7 cellular contexts compared by ENCODE assay signal in genomic region chr10:17200035-17200884, GRCh38. TPM values are rescaled to one million over a fixed set of nuclear protein-coding genes. Genes with fewer than 3 reads are reported as not detected.
DNase-seq lines count a peak whose midpoint lies in the region; ATAC-seq, FAIRE-seq and TF ChIP-seq lines count a peak whose summit lies in the region.

No MANE protein-coding gene starts in this region.

- H2AFZ ChIP-seq in HCT116 (ENCODE audit: low read depth, low read length, poor library complexity, severe bottlenecking) (no peak overlapping the region), H1 (ENCODE audit: low read length) (no peak overlapping the region), neuronal stem cell (ENCODE audit: low read length) (no peak overlapping the region)

- DNase-seq in HCT116 (ENCODE audit: low read depth, low spot score) = no peak
- DNase-seq in Peyer's patch = no peak
- no peak for DNase-seq in H1 (ENCODE audit: low read depth in 1 of 2, low spot score in 2 of 2)
- no peak for DNase-seq in neuronal stem cell (ENCODE audit: low spot score)
- no peak for DNase-seq in UCSD-AML1 (lab: John Stamatoyannopoulos, UW; ENCODE audit: unreplicated experiment)
- no peak for DNase-seq in activated CD4-positive, alpha-beta T cell treated with anti-CD3 and anti-CD28 coated beads, Interleukin-2, amount 50 U/mL, for 1 hour

- H4K5ac ChIP-seq in H1 (ENCODE audit: insufficient read length, low read depth, low read length) = peak overlapping the region; percentile 87

- H3K14ac ChIP-seq in H1 (ENCODE audit: insufficient read length) (no peak overlapping the region), neuronal stem cell (ENCODE audit: low read length) (no peak overlapping the region)

- FAIRE-seq in H1 (lab: Jason Lieb, UNC) = no peak

- intact Hi-C loops in HCT116 (cut with micrococcal nuclease) = no loop called here

- CTCF ChIA-PET in HCT116 (lab: Charles Lee) (interaction anchor here (1.5 kb wide), 1 partner anchor 30 kb away, joined by 12 read pairs; no protein-coding TSS in a partner anchor), H1 (lab: Charles Lee; ENCODE audit: partially characterized antibody) (interaction anchor here (0.9 to 2.6 kb wide), 2 partner anchors 13 to 30 kb away, joined by 3 to 17 read pairs; no protein-coding TSS in a partner anchor)

- H3K4me2 ChIP-seq in HCT116 (ENCODE audit: low read length) (peak overlapping the region; percentile 84), H1 (ENCODE audit: insufficient read depth in 1 of 2, low read depth in 2 of 2, low read length in 2 of 2) (peak overlapping the region; percentile 77 to 86), neuronal stem cell (ENCODE audit: insufficient read depth, low read length, poor library complexity, severe bottlenecking) (peak overlapping the region; percentile 88)

- H2BK15ac ChIP-seq in H1 (ENCODE audit: low read length) = no peak overlapping the region
- no peak overlapping the region for H2BK15ac ChIP-seq in neuronal stem cell (ENCODE audit: low read length)

- H2BK120ac ChIP-seq in H1 (replicated peaks; ENCODE audit: low read depth, low read length) = no peak overlapping the region
- H2BK120ac ChIP-seq in neuronal stem cell (ENCODE audit: low read depth, low read length) = no peak overlapping the region

- H4K91ac ChIP-seq in H1 (replicated peaks; ENCODE audit: insufficient read length, low read length) (no peak overlapping the region), neuronal stem cell (ENCODE audit: low read depth, low read length, poor library complexity) (no peak overlapping the region)

- RAD21 ChIA-PET in HCT116 (lab: Charles Lee; ENCODE audit: low non-redundant PET in 1 of 2, low total read pairs in 2 of 2, uncharacterized antibody in 2 of 2, unreplicated experiment in 2 of 2) = no interaction called here

- H3K9me3 ChIP-seq in HCT116 (ENCODE audit: control insufficient read depth in 1 of 2, insufficient read depth in 1 of 2, low read depth in 1 of 2, low read length in 2 of 2) (no peaks in the 10 kb centered on the region), Peyer's patch (no peaks in the 10 kb centered on the region), H1 (ENCODE audit: insufficient read depth in 2 of 2, low read depth in 1 of 2, low read length in 1 of 2) (no peaks in the 10 kb centered on the region), neuronal stem cell (replicated peaks in 1 of 2; ENCODE audit: control insufficient read depth in 2 of 2, insufficient read depth in 1 of 2, low read depth in 1 of 2, low read length in 2 of 2) (peaks cover 0 to 14% of the 10 kb centered on the region in 2 donors)

- POLR2A ChIA-PET in HCT116 (lab: Charles Lee) = interaction anchor here (1.3 to 2.0 kb wide), 3 partner anchors 13 to 308 kb away, joined by 3 to 28 read pairs (median 13); no protein-coding TSS in a partner anchor
- POLR2A ChIA-PET in H1 (lab: Charles Lee; ENCODE audit: partially characterized antibody) = interaction anchor here (0.9 to 5.2 kb wide), 13 partner anchors 9 to 309 kb away, joined by 3 to 46 read pairs (median 4); partner anchors contain the start of gene VIM

- H4K20me1 ChIP-seq in HCT116 (ENCODE audit: insufficient read depth) = no peaks in the 10 kb centered on the region
- no peaks in the 10 kb centered on the region for H4K20me1 ChIP-seq in H1 (replicated peaks in 1 of 2; ENCODE audit: control insufficient read depth in 1 of 2, insufficient read depth in 2 of 2, low read length in 2 of 2)

- TSS peak; percentile 52 for BruUV-seq in HCT116 (replicated peaks; lab: Mats Ljungman, UMichigan)

- H3K56ac ChIP-seq in H1 (replicated peaks; ENCODE audit: insufficient read length, low read depth, low read length) = no peak overlapping the region

- peak overlapping the region; percentile 68 to 85 for H3K4me3 ChIP-seq in HCT116 (replicated peaks in 1 of 2; ENCODE audit: low read depth in 1 of 2, low read length in 2 of 2)
- peak overlapping the region; percentile 67 to 87 (median 82) for H3K4me3 ChIP-seq in Peyer's patch
- H3K4me3 ChIP-seq in H1 (ENCODE audit: extremely low read depth in 1 of 4, insufficient read depth in 2 of 4, low read depth in 3 of 4, low read length in 4 of 4) = peak overlapping the region; percentile 69 to 84 (median 78); a peak in 7 of 8 replicates
- peak overlapping the region in 1 of 2 donors; percentile 56 for H3K4me3 ChIP-seq in neuronal stem cell (ENCODE audit: low read length in 2 of 2)

- H2BK5ac ChIP-seq in H1 (ENCODE audit: low read depth, low read length) (no peak overlapping the region), neuronal stem cell (ENCODE audit: low read length) (no peak overlapping the region)

- no peak for TF ChIP-seq POLR2A in HCT116 (IDR thresholded peaks at IDR 0.05; ENCODE audit: borderline replicate concordance, extremely low read depth, insufficient read depth, insufficient read length)
- no peak for TF ChIP-seq POLR2A in Peyer's patch (IDR thresholded peaks at IDR 0.05)
- no peak for TF ChIP-seq POLR2A in H1 (IDR thresholded peaks at IDR 0.05; ENCODE audit: control extremely low read depth in 1 of 2, low read depth in 2 of 2, low read length in 2 of 2)

- H3K27ac ChIP-seq in HCT116 (ENCODE audit: low read depth, low read length) (peak overlapping the region; percentile 74; the same call in 1 of the 2 replicates), Peyer's patch (peak overlapping the region; percentile 84 to 94 (median 89)), H1 (ENCODE audit: low read depth, low read length) (no peak overlapping the region), neuronal stem cell (replicated peaks; ENCODE audit: low read length) (peak overlapping the region; percentile 34)

- peaks cover 7% of the 10 kb centered on the region; the same call in 1 of the 2 replicates for H3K23me2 ChIP-seq in H1 (ENCODE audit: low read depth, low read length)

- no peak for TF ChIP-seq EP300 in H1 (IDR thresholded peaks at IDR 0.05; ENCODE audit: borderline replicate concordance in 1 of 2, low read depth in 2 of 2, low read length in 2 of 2)

- H2BK12ac ChIP-seq in H1 (ENCODE audit: low read depth, low read length) (no peak overlapping the region), neuronal stem cell (ENCODE audit: low read length) (no peak overlapping the region)

- H2BK20ac ChIP-seq in H1 (ENCODE audit: low read length) = no peak overlapping the region

- H4K8ac ChIP-seq in H1 (ENCODE audit: extremely low read depth, insufficient read depth, low read length) (no peak overlapping the region), neuronal stem cell (ENCODE audit: low read depth, low read length) (no peak overlapping the region)

- no peak overlapping the region for H3K23ac ChIP-seq in H1 (ENCODE audit: insufficient read length)
- H3K23ac ChIP-seq in neuronal stem cell (ENCODE audit: low read depth, low read length, poor library complexity) = no peak overlapping the region

- H3K4me1 ChIP-seq in HCT116 (ENCODE audit: control insufficient read depth in 1 of 2, insufficient read depth in 2 of 2, low read length in 2 of 2) (peaks cover 5 to 14% of the 10 kb centered on the region in 2 experiments), Peyer's patch (peaks cover 0 to 9% (median 0%) of the 10 kb centered on the region in 4 donors), H1 (replicated peaks in 1 of 4; ENCODE audit: control insufficient read depth in 3 of 4, insufficient read depth in 4 of 4, low read length in 3 of 4) (peaks cover 0 to 16% (median 10%) of the 10 kb centered on the region in 4 experiments; a peak in 4 of 7 replicates), neuronal stem cell (ENCODE audit: control insufficient read depth in 2 of 2, insufficient read depth in 1 of 2, low read depth in 1 of 2, low read length in 2 of 2) (peaks cover 5 to 15% of the 10 kb centered on the region in 2 donors)

- no peak overlapping the region for H2AK5ac ChIP-seq in H1 (ENCODE audit: low read depth, low read length)
- no peak overlapping the region for H2AK5ac ChIP-seq in neuronal stem cell (ENCODE audit: low read depth, low read length)

- H3K27me3 ChIP-seq in HCT116 (ENCODE audit: insufficient read depth, low read length) (no peaks in the 10 kb centered on the region), Peyer's patch (no peaks in the 10 kb centered on the region), H1 (replicated peaks in 1 of 4; ENCODE audit: control insufficient read depth in 3 of 4, extremely low read depth in 1 of 4, insufficient read depth in 3 of 4, low read length in 3 of 4) (no peaks in the 10 kb centered on the region), neuronal stem cell (ENCODE audit: control insufficient read depth in 3 of 3, insufficient read depth in 3 of 3, low read depth in 1 of 3, low read length in 3 of 3) (no peaks in the 10 kb centered on the region)

- peak overlapping the region; percentile 76 for H3K9ac ChIP-seq in HCT116 (ENCODE audit: low read length)
- H3K9ac ChIP-seq in H1 (replicated peaks in 1 of 4; ENCODE audit: extremely low read depth in 1 of 4, low read depth in 3 of 4, low read length in 3 of 4) = peak overlapping the region in 1 of 4 experiments; percentile 88; a peak in 3 of 7 replicates
- no peak overlapping the region for H3K9ac ChIP-seq in neuronal stem cell (ENCODE audit: low read depth, low read length, poor library complexity)

- H3K36me3 ChIP-seq in HCT116 (ENCODE audit: control insufficient read depth in 1 of 2, insufficient read depth in 2 of 2, low read length in 2 of 2) = no peaks in the 10 kb centered on the region
- no peaks in the 10 kb centered on the region for H3K36me3 ChIP-seq in Peyer's patch
- H3K36me3 ChIP-seq in H1 (ENCODE audit: control insufficient read depth in 2 of 4, insufficient read depth in 4 of 4, low read length in 3 of 4) = no peaks in the 10 kb centered on the region
- peaks cover 0 to 2% of the 10 kb centered on the region in 2 donors for H3K36me3 ChIP-seq in neuronal stem cell (replicated peaks in 1 of 2; ENCODE audit: control insufficient read depth in 2 of 2, insufficient read depth in 2 of 2, low read length in 2 of 2)

- H3K79me2 ChIP-seq in HCT116 (ENCODE audit: insufficient read depth, low read length) = peaks cover 3% of the 10 kb centered on the region; the same call in 1 of the 2 replicates
- H3K79me2 ChIP-seq in H1 (ENCODE audit: control insufficient read depth in 1 of 2, insufficient read depth in 2 of 2, low read length in 2 of 2) = peaks cover 0 to 43% of the 10 kb centered on the region in 2 experiments; a peak in 3 of 4 replicates

- H3K4ac ChIP-seq in H1 (replicated peaks; ENCODE audit: insufficient read length, low read depth, low read length) (no peak overlapping the region), neuronal stem cell (ENCODE audit: low read length) (no peak overlapping the region)

- H3K18ac ChIP-seq in H1 (ENCODE audit: extremely low read depth, low read length) (peak overlapping the region; percentile 86; the same call in 1 of the 2 replicates), neuronal stem cell (ENCODE audit: low read length) (no peak overlapping the region)

- no peak for TF ChIP-seq CTCF in HCT116 (IDR thresholded peaks at IDR 0.05 in 2 of 3, conservative IDR thresholded peaks at IDR 0.05 in 1 of 3; ENCODE audit: borderline replicate concordance in 1 of 3, insufficient read depth in 1 of 3, low read depth in 2 of 3, low read length in 2 of 3)
- no peak for TF ChIP-seq CTCF in Peyer's patch (IDR thresholded peaks at IDR 0.05)
- TF ChIP-seq CTCF in H1 (IDR thresholded peaks at IDR 0.05; ENCODE audit: control extremely low read depth in 1 of 3, insufficient read depth in 1 of 3, low read depth in 1 of 3, low read length in 3 of 3) = no peak

- TF ChIP-seq RAD21 in HCT116 (IDR thresholded peaks at IDR 0.05; ENCODE audit: low read depth) (no peak), H1 (IDR thresholded peaks at IDR 0.05 in 1 of 2, conservative IDR thresholded peaks at IDR 0.05 in 1 of 2; ENCODE audit: low read depth in 2 of 2, low read length in 2 of 2) (no peak)

- ATAC-seq in HCT116 = no peak
- no peak for ATAC-seq in HG03565 (IDR thresholded peaks at IDR 0.05; ENCODE audit: unreplicated experiment)

- H3K79me1 ChIP-seq in H1 (ENCODE audit: low read depth, low read length) = no peaks in the 10 kb centered on the region
- H3K79me1 ChIP-seq in neuronal stem cell (ENCODE audit: low read depth, low read length) = peaks cover 2% of the 10 kb centered on the region

- WGBS in H1 (ENCODE audit: extremely low coverage in 1 of 2, insufficient coverage in 1 of 2, insufficient read length in 1 of 2, insufficient replicate concordance in 2 of 2, low coverage in 1 of 2, low lambda C conversion rate in 2 of 2, missing lambda C conversion rate in 1 of 2), 2 experiments = 38 to 100% methylated on average over 2 to 10 of the region's 10 CpGs
- WGBS in neuronal stem cell (ENCODE audit: extremely low coverage in 2 of 2, insufficient read length in 2 of 2, insufficient replicate concordance in 1 of 2), 2 donors = no CpG with 5 or more reads among the region's 10 CpGs

- no peaks in the 10 kb centered on the region for H3K9me2 ChIP-seq in HCT116 (ENCODE audit: insufficient read depth)

RNA-seq across cellular contexts. Expression of gene TRDMT1, which starts 1.2 kb away (rescaled TPM):
- total RNA-seq in HCT116 (2021; ENCODE audit: unreplicated experiment) (8.6 TPM), Peyer's patch (10 to 100 TPM in 1 of 4 donors, 1 to 10 TPM in 3; 4.0 to 24.8 (median 6.4) TPM)
- polyA plus RNA-seq in HCT116 (2012) = 1.6 and 2.7 TPM in 2 replicates
- total RNA-seq in H1 (2021; fragmentation: NEBNext Ultra II Directional; extraction: Animal tissue kit (Norgen Biotek cat#: 25700)) = 20.2 and 21.4 TPM in 2 replicates
- 6.3 and 7.4 TPM in 2 replicates for polyA plus RNA-seq in H1 (2011; rRNA removed)
- polyA plus RNA-seq in H1 (2011; cell fraction: cytosol; rRNA removed) = 10.0 TPM
- 9.9 TPM for polyA plus RNA-seq in H1 (2011; cell fraction: nucleus; rRNA removed)
- polyA plus RNA-seq in H1 (2012, experiment 1 of 2) = 8.6 to 12.7 TPM (median 9.8 TPM) in 4 replicates
- 0.88 TPM for polyA plus RNA-seq in H1 (2012, experiment 2 of 2)
- 9.0 TPM for polyA plus RNA-seq in H1 (2013, experiment 1 of 2)
- 10.2 TPM for polyA plus RNA-seq in H1 (2013, experiment 2 of 2)
- polyA minus RNA-seq in H1 (2011; rRNA and poly(A)+ RNA removed) = 22.7 and 27.0 TPM in 2 replicates
- polyA minus RNA-seq in H1 (2011; cell fraction: cytosol; rRNA and poly(A)+ RNA removed) = 16.4 TPM
- polyA minus RNA-seq in H1 (2011; cell fraction: nucleus; rRNA and poly(A)+ RNA removed) = 57.7 TPM
- 14.4 TPM for polyA plus RNA-seq in neuronal stem cell (2013, experiment 1 of 2)
- 14.9 TPM for polyA plus RNA-seq in neuronal stem cell (2013, experiment 2 of 2)

RNA-seq across cellular contexts. Expression of gene VIM, which starts 27.8 kb away (rescaled TPM):
- total RNA-seq in HCT116 (2021; ENCODE audit: unreplicated experiment) (7.2 TPM), Peyer's patch (100 to 1,000 TPM; 139 to 914 (median 434) TPM)
- polyA plus RNA-seq in HCT116 (2012) = 0.90 and 1.8 TPM in 2 replicates
- 372 and 377 TPM in 2 replicates for total RNA-seq in H1 (2021; fragmentation: NEBNext Ultra II Directional; extraction: Animal tissue kit (Norgen Biotek cat#: 25700))
- polyA plus RNA-seq in H1 (2011; rRNA removed) = 347 and 482 TPM in 2 replicates
- polyA plus RNA-seq in H1 (2011; cell fraction: cytosol; rRNA removed) = 194 TPM
- 278 TPM for polyA plus RNA-seq in H1 (2011; cell fraction: nucleus; rRNA removed)
- 338 to 470 TPM (median 346 TPM) in 4 replicates for polyA plus RNA-seq in H1 (2012, experiment 1 of 2)
- polyA plus RNA-seq in H1 (2012, experiment 2 of 2) = 463 TPM
- 166 TPM for polyA plus RNA-seq in H1 (2013, experiment 1 of 2)
- 164 TPM for polyA plus RNA-seq in H1 (2013, experiment 2 of 2)
- 278 and 312 TPM in 2 replicates for polyA minus RNA-seq in H1 (2011; rRNA and poly(A)+ RNA removed)
- 216 TPM for polyA minus RNA-seq in H1 (2011; cell fraction: cytosol; rRNA and poly(A)+ RNA removed)
- 153 TPM for polyA minus RNA-seq in H1 (2011; cell fraction: nucleus; rRNA and poly(A)+ RNA removed)
- 689 TPM for polyA plus RNA-seq in neuronal stem cell (2013, experiment 1 of 2)
- 669 TPM for polyA plus RNA-seq in neuronal stem cell (2013, experiment 2 of 2)

Comparison
In these comparisons a context has a peak if more than half of its experiments do, and no peak if none do; other contexts are left out.
1. RNA of gene VIM, which starts 27.8 kb away (total RNA-seq): 139 to 914 TPM in Peyer's patch and 372 to 377 TPM in H1; 7.2 TPM in HCT116 (single experiment); every median in the first group is over 10 times any median in the second.
2. Peak in every context shown above with its lines, with median percentiles within 50 percentile points of each other: H3K4me2 ChIP-seq.